ENCODE assay signal across 10 cellular contexts in the genomic region with DNA sequence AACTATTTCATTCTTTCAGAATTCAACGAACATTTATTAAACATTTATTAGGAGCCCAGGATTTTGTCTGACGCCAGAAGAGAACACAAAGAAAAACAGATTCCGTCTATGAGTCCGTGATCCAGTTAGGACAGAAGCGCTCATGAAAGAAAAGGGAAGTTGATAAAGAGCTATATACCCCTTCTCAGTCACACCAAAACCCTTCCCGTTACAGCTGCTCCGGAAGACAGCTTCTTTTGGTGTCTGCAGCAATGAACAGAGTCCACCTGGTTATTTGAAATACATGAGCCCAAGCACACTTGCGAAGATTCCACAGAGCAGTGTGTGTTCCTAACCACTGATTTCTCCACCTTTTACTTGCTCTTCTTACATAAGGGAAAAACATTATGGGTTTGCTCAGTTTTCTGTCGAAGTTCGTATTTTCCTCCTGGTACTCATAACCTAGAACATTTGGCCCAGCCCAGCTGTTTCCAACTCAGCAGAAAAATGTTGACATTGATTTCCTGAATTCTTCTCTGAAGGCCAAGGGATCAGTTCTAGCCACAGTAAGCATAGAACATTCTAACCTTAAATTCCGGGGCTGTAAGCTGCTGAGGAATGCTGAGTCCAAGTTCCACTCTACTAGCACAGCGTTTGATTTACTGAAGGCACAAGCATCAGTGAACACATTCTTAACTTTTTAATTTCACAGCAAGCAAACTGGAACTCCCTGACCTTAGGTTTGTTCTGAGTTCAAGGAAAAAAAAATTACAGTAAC.
DNase-seq lines count a peak whose midpoint lies in the region; ATAC-seq and TF ChIP-seq lines count a peak whose summit lies in the region.
"Had no signal": no experiment of that assay in that cellular context is flagged by ENCODE, and none has a peak within 500 bp of the region (broad histone marks: within the 10 kb centered on the region; RNA-seq: fewer than 3 reads in every experiment).

No MANE protein-coding gene starts in this region.

- DNase-seq in left ventricle myocardium superior (no peak), AG08395 (ENCODE audit: low spot score) (no peak), omental fat pad (ENCODE audit: low spot score) (no peak), OCI-M2 (lab: John Stamatoyannopoulos, UW; ENCODE audit: unreplicated experiment) (no peak)
- DNase-seq: brain microvascular endothelial cell; CD4-positive, alpha-beta T cell had no signal

- TF ChIP-seq CTCF in omental fat pad (IDR thresholded peaks at IDR 0.05) = no peak

- intact Hi-C loops in left ventricle myocardium superior (cut with micrococcal nuclease) = no loop called here

- ATAC-seq in GM18498 (IDR thresholded peaks at IDR 0.05; ENCODE audit: unreplicated experiment) = peak; percentile 71
- peak; percentile 51 for ATAC-seq in GM21529 (IDR thresholded peaks at IDR 0.05; ENCODE audit: unreplicated experiment)
- peak; percentile 63 for ATAC-seq in HG03457 (IDR thresholded peaks at IDR 0.05; ENCODE audit: unreplicated experiment)
- peak; percentile 68 for ATAC-seq in left ventricle myocardium superior
- no peak for ATAC-seq in esophagus mucosa
- ATAC-seq in omental fat pad (ENCODE audit: low FRiP score) = no peak

Comparison
In these comparisons a context has a peak if more than half of its experiments do, and no peak if none do; other contexts are left out.
1. ATAC-seq: peak in GM18498 (single experiment), GM21529 (single experiment), HG03457 (single experiment) and left ventricle myocardium superior (single experiment); none in esophagus mucosa (single experiment) and omental fat pad (single experiment).